ENCODE assay signal across 23 cellular contexts in genomic region chr15:62726461-62726860, GRCh38.
"Had no signal": no experiment of that assay in that cellular context is flagged by ENCODE, and none has a peak within 500 bp of the region (broad histone marks: within the 10 kb centered on the region; RNA-seq: fewer than 3 reads in every experiment).

No MANE protein-coding gene starts in this region.

- H3K4me1 Mint-ChIP-seq: naive thymus-derived CD8-positive, alpha-beta T cell; stimulated activated naive CD8-positive, alpha-beta T cell treated with anti-CD3 and anti-CD28 coated beads, Interleukin-15, amount 100 ng/mL, for 72 hours had no signal

- H3K27me3 Mint-ChIP-seq: dendritic cell treated with granulocyte-macrophage colony-stimulating factor and Interleukin-4, amounts not matched to agents 40 ng/mL and 50 ng/mL, for 4 days; stimulated activated naive CD8-positive, alpha-beta T cell treated with anti-CD3 and anti-CD28 coated beads, Interleukin-15, amount 100 ng/mL, for 72 hours; type B pancreatic cell had no signal

- ATAC-seq: effector memory CD8-positive, alpha-beta T cell; gastrocnemius medialis; heart right ventricle; left lobe of liver; mucosa of descending colon; naive thymus-derived CD8-positive, alpha-beta T cell; stimulated activated naive B cell treated with anti-CD40 and anti-IgM and Interleukin-4, amounts not matched to agents 10 μg/mL and 1 μg/mL and 100 μg/mL, for 72 hours; stimulated activated naive CD8-positive, alpha-beta T cell treated with anti-CD3 and anti-CD28 coated beads, Interleukin-15, amount 100 ng/mL, for 72 hours had no signal

- H3K36me3 ChIP-seq: neutrophil, uterus had no signal

- H3K27me3 ChIP-seq: esophagus muscularis mucosa, gastrocnemius medialis, heart right ventricle, neutrophil, right atrium auricular region, sigmoid colon, thyroid gland, uterus had no signal

- H3K27ac Mint-ChIP-seq: dendritic cell treated with granulocyte-macrophage colony-stimulating factor and Interleukin-4, amounts not matched to agents 40 ng/mL and 50 ng/mL, for 4 days; effector memory CD8-positive, alpha-beta T cell; naive thymus-derived CD8-positive, alpha-beta T cell; stimulated activated naive B cell treated with anti-CD40 and anti-IgM and Interleukin-4, amounts not matched to agents 10 μg/mL and 1 μg/mL and 100 μg/mL, for 72 hours; stimulated activated naive CD8-positive, alpha-beta T cell treated with anti-CD3 and anti-CD28 coated beads, Interleukin-15, amount 100 ng/mL, for 72 hours; type B pancreatic cell had no signal

- H3K9me3 Mint-ChIP-seq: effector memory CD8-positive, alpha-beta T cell had no signal

- DNase-seq: effector memory CD8-positive, alpha-beta T cell; gastrocnemius medialis; heart right ventricle; hypothalamus; islet precursor cell; mammary epithelial cell; mucosa of descending colon; naive thymus-derived CD8-positive, alpha-beta T cell; sigmoid colon; stimulated activated CD4-positive, alpha-beta T cell treated with anti-CD3 and anti-CD28 coated beads, Interleukin-2, amount 100 ng/mL, for 24 hours; stimulated activated CD4-positive, alpha-beta T cell treated with anti-CD3 and anti-CD28 coated beads, Interleukin-4, amount 100 ng/mL, for 4 hours; stimulated activated naive B cell treated with anti-CD40 and anti-IgM and Interleukin-4, amounts not matched to agents 10 μg/mL and 1 μg/mL and 100 μg/mL, for 72 hours; stimulated activated naive CD8-positive, alpha-beta T cell treated with anti-CD3 and anti-CD28 coated beads, Interleukin-15, amount 100 ng/mL, for 72 hours; thyroid gland; uterus had no signal

- H3K4me3 ChIP-seq: esophagus muscularis mucosa, gastrocnemius medialis, heart right ventricle, mucosa of descending colon, right atrium auricular region, sigmoid colon, skin epidermis, thyroid gland, uterus had no signal

- H3K4me3 Mint-ChIP-seq: dendritic cell treated with granulocyte-macrophage colony-stimulating factor and Interleukin-4, amounts not matched to agents 40 ng/mL and 50 ng/mL, for 4 days; effector memory CD8-positive, alpha-beta T cell; naive thymus-derived CD8-positive, alpha-beta T cell; stimulated activated naive B cell treated with anti-CD40 and anti-IgM and Interleukin-4, amounts not matched to agents 10 μg/mL and 1 μg/mL and 100 μg/mL, for 72 hours; stimulated activated naive CD8-positive, alpha-beta T cell treated with anti-CD3 and anti-CD28 coated beads, Interleukin-15, amount 100 ng/mL, for 72 hours; type B pancreatic cell had no signal

- H3K4me1 ChIP-seq: esophagus muscularis mucosa, gastrocnemius medialis, heart right ventricle, right atrium auricular region, sigmoid colon, thyroid gland, uterus had no signal

- H3K27ac ChIP-seq: epithelial cell of prostate, esophagus muscularis mucosa, gastrocnemius medialis, heart right ventricle, neutrophil, right atrium auricular region, sigmoid colon, skin epidermis, thyroid gland, uterus had no signal

- H3K9me3 ChIP-seq: esophagus muscularis mucosa, gastrocnemius medialis, mucosa of descending colon, neutrophil, right atrium auricular region, sigmoid colon, thyroid gland, uterus had no signal
